21 cellular contexts compared by ENCODE assay signal in the genomic region with DNA sequence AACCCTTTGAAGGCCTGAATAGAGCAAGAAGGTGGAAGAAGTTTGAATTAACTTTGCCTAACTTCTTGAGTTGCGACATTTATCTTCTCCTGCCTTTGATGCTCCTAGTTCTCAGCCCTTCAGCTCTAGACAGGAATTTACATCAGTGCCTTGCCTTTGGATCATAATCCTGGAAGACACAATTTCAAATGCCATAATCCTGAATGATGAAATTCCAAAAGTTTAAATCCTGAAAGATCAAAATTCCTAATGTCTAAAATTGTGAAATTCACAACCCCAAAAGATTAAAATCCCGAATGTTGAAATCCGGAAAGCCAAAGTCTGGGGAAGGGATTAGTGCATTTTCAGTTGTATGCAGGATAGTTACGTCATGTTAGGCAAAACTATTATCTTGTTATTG.
"Had no signal": no experiment of that assay in that cellular context is flagged by ENCODE, and none has a peak within 500 bp of the region (broad histone marks: within the 10 kb centered on the region; RNA-seq: fewer than 3 reads in every experiment).

No MANE protein-coding gene starts in this region.

- H3K9me2 ChIP-seq: SK-N-SH had no signal

- H3K4me3 ChIP-seq: K562 had no signal

- H3K9me3 ChIP-seq: SK-N-SH had no signal

- DNase-seq: Kasumi-1, MM.1S, NCI-H1092 treated with DMSO at 0.1 percent for 48 hours, NCI-H1436, NCI-H187, NCI-H2029, NCI-H2081 treated with DMSO at 0.1 percent for 48 hours, NCI-H2171, NCI-H226, NCI-H446, NCI-H510A, NCI-H524 treated with DMSO at 0.1 percent for 48 hours, NCI-H69, NCI-H774, Right ventricle myocardium superior, RPMI8226, SIG-M5, SK-N-SH, SW 1271 had no signal

- H3K4me2 ChIP-seq: KMS-11, SK-N-SH had no signal

- H3K9ac ChIP-seq: KMS-11, SK-N-SH had no signal

- ATAC-seq: K562 had no signal

- H3K27ac ChIP-seq: KMS-11 had no signal
